1 cellular context compared by ENCODE assay signal in genomic region chr7:7944619-7945282, GRCh38.
A peak's percentile ranks its signal among the peaks of the same experiment; 100 is the strongest.
TF ChIP-seq lines count a peak whose summit lies in the region.

No MANE protein-coding gene starts in this region.

TF ChIP-seq in GM12878, 131 proteins besides CTCF, POLR2A, EP300 and RAD21 (continued from another document and continues in another):
- TF ChIP-seq SREBF2 (IDR thresholded peaks at IDR 0.05; ENCODE audit: low read length) = no peak
- TF ChIP-seq MLLT1 (IDR thresholded peaks at IDR 0.05) = peak; percentile 81
- TF ChIP-seq CHD1 (IDR thresholded peaks at IDR 0.05; ENCODE audit: low read depth, low read length) = no peak
- TF ChIP-seq FOXM1 (IDR thresholded peaks at IDR 0.05; ENCODE audit: low read depth, low read length) = peak; percentile 96
- peak; percentile 84 for TF ChIP-seq TCF7 (IDR thresholded peaks at IDR 0.05; ENCODE audit: borderline replicate concordance)
- TF ChIP-seq MYB (IDR thresholded peaks at IDR 0.05; ENCODE audit: borderline replicate concordance, low read depth, low read length) = no peak; the same call in 1 of the 2 replicates
- TF ChIP-seq PAX5 (IDR thresholded peaks at IDR 0.05; ENCODE audit: borderline replicate concordance, low read depth, low read length) = peak; percentile 93
- TF ChIP-seq SUPT20H (IDR thresholded peaks at IDR 0.05; ENCODE audit: borderline replicate concordance, control insufficient read depth, low read depth, low read length) = no peak
- TF ChIP-seq ZNF207 (IDR thresholded peaks at IDR 0.05; ENCODE audit: borderline replicate concordance) = no peak
- TF ChIP-seq TBL1XR1 (IDR thresholded peaks at IDR 0.05; ENCODE audit: low read depth, low read length) = peak; percentile 86
- TF ChIP-seq CHD4 (IDR thresholded peaks at IDR 0.05) = no peak
- no peak for TF ChIP-seq RELA (IDR thresholded peaks at IDR 0.05; ENCODE audit: borderline replicate concordance, partially characterized antibody)
- TF ChIP-seq JUNB (IDR thresholded peaks at IDR 0.05) = peak; percentile 97
- TF ChIP-seq BCLAF1 (IDR thresholded peaks at IDR 0.05) = no peak
- peak; percentile 79; the same call in 1 of the 2 replicates for TF ChIP-seq CREB1 (IDR thresholded peaks at IDR 0.05; ENCODE audit: low read depth)
- TF ChIP-seq ZNF622 (IDR thresholded peaks at IDR 0.05) = no peak
- peak in 1 of 2 experiments; percentile 88; a peak in 2 of 4 replicates for TF ChIP-seq CEBPB (IDR thresholded peaks at IDR 0.05; ENCODE audit: borderline replicate concordance in 1 of 2, low read depth in 2 of 2, low read length in 2 of 2)
- TF ChIP-seq TCF12 (IDR thresholded peaks at IDR 0.05; ENCODE audit: low read depth, low read length) = peak; percentile 99
- TF ChIP-seq KAT2A (conservative IDR thresholded peaks at IDR 0.05; ENCODE audit: control insufficient read depth, low read depth, low read length) = no peak
- no peak; the same call in 1 of the 2 replicates for TF ChIP-seq NKRF (conservative IDR thresholded peaks at IDR 0.05)
- peak; percentile 86 for TF ChIP-seq ATF7 (IDR thresholded peaks at IDR 0.05; ENCODE audit: low read depth)
- TF ChIP-seq REST (IDR thresholded peaks at IDR 0.05; ENCODE audit: low read depth, low read length) = no peak
- TF ChIP-seq YY1 (IDR thresholded peaks at IDR 0.05; ENCODE audit: low read depth, low read length) = peak; percentile 82
- TF ChIP-seq FOS (IDR thresholded peaks at IDR 0.05; ENCODE audit: borderline replicate concordance, extremely low read depth, insufficient read length) = no peak
- TF ChIP-seq BMI1 (IDR thresholded peaks at IDR 0.05; ENCODE audit: borderline replicate concordance) = peak; percentile 43; the same call in 1 of the 2 replicates
- TF ChIP-seq ELK1 (IDR thresholded peaks at IDR 0.05; ENCODE audit: low read depth, low read length) = peak; percentile 92
- no peak for TF ChIP-seq SPI1 (IDR thresholded peaks at IDR 0.05; ENCODE audit: borderline replicate concordance, insufficient read depth, low read depth, low read length)
- TF ChIP-seq SRF (IDR thresholded peaks at IDR 0.05; ENCODE audit: low read depth in 2 of 2, low read length in 2 of 2) = peak; percentile 89 to 96
- TF ChIP-seq RB1 (IDR thresholded peaks at IDR 0.05; ENCODE audit: borderline replicate concordance) = no peak
- TF ChIP-seq DPF2 (IDR thresholded peaks at IDR 0.05) = peak; percentile 96
- peak; percentile 15; the same call in 1 of the 2 replicates for TF ChIP-seq SMC3 (IDR thresholded peaks at IDR 0.05; ENCODE audit: borderline replicate concordance, low read length)
- TF ChIP-seq CEBPZ (IDR thresholded peaks at IDR 0.05; ENCODE audit: low read depth, low read length) = no peak
- peak; percentile 79 for TF ChIP-seq HDGF (IDR thresholded peaks at IDR 0.05)
- TF ChIP-seq ZNF384 (IDR thresholded peaks at IDR 0.05; ENCODE audit: borderline replicate concordance, low read depth, low read length) = no peak
- peak; percentile 97 for TF ChIP-seq NFIC (IDR thresholded peaks at IDR 0.05; ENCODE audit: low read depth, low read length)
- peak; percentile 74 for TF ChIP-seq SP1 (IDR thresholded peaks at IDR 0.05; ENCODE audit: low read depth, low read length)
- 0 out of 2 replicates have a peak, but pooled peaks have one; percentile 73 for TF ChIP-seq CBFB (IDR thresholded peaks at IDR 0.05; ENCODE audit: low read depth)
- TF ChIP-seq IRF5 (IDR thresholded peaks at IDR 0.05; ENCODE audit: borderline replicate concordance) = no peak
- TF ChIP-seq ASH2L (IDR thresholded peaks at IDR 0.05; ENCODE audit: borderline replicate concordance, low read depth) = no peak
- no peak for TF ChIP-seq ESRRA (IDR thresholded peaks at IDR 0.05; ENCODE audit: low read length)
- peak; percentile 86 for TF ChIP-seq SKIL (IDR thresholded peaks at IDR 0.05; ENCODE audit: low read depth, poor library complexity, severe bottlenecking)
- no peak for TF ChIP-seq SREBF1 (IDR thresholded peaks at IDR 0.05; ENCODE audit: low read length)
- no peak for TF ChIP-seq IRF3 (IDR thresholded peaks at IDR 0.05)
